7 cellular contexts compared by ENCODE assay signal in the genomic region with DNA sequence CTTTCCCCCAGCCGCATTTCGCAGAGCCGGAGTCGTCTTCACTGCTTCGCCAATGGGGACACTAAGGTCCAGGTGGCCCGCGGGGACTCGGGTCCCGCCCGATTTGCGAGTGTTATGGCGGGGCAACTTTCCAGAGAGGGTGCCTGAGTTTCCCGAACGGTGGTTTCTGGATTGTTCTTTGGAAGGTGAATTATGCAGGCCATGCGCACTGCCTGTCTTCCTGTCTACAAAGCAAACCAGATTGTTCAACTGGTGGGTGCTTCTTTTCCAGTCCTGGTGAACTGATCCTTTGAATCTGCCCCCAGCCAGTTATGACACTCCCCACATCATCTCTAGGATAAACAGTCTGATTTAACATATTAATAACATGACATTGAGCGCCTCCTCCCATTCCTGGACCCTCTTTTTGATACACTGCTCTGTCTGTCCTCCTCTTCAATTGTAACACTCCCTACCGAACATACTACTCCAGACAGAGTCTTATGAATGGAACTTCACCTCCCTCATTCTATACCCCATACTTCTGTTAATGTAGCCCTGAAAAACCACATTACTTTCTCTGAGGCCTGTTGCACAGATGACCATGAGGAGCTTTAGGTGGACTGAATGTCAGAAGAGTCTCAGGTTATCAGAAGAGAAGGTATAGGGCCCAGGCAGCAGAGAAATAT.
DNase-seq lines count a peak whose midpoint lies in the region; ATAC-seq and TF ChIP-seq lines count a peak whose summit lies in the region.

No MANE protein-coding gene starts in this region.

- H3K4me1 Mint-ChIP-seq in dendritic cell treated with granulocyte-macrophage colony-stimulating factor and Interleukin-4, amounts not matched to agents 40 ng/mL and 50 ng/mL, for 4 days (ENCODE audit: low read depth) = peaks cover 23% of the 10 kb centered on the region
- peaks cover 12% of the 10 kb centered on the region for H3K4me1 Mint-ChIP-seq in nephron progenitor cell

- H3K9me3 Mint-ChIP-seq in dendritic cell treated with granulocyte-macrophage colony-stimulating factor and Interleukin-4, amounts not matched to agents 40 ng/mL and 50 ng/mL, for 4 days = no peaks in the 10 kb centered on the region
- peaks cover 4% of the 10 kb centered on the region for H3K9me3 Mint-ChIP-seq in nephron progenitor cell

- DNase-seq in NCI-H774 (lab: John Stamatoyannopoulos, UW) (peak; percentile 58), nephron progenitor cell (no peak), SW480 (ENCODE audit: low spot score) (no peak), NCI-H1417 treated with DMSO at 0.1 percent for 48 hours (lab: John Stamatoyannopoulos, UW) (no peak)

- peaks cover 15% of the 10 kb centered on the region for H3K27me3 Mint-ChIP-seq in dendritic cell treated with granulocyte-macrophage colony-stimulating factor and Interleukin-4, amounts not matched to agents 40 ng/mL and 50 ng/mL, for 4 days
- H3K27me3 Mint-ChIP-seq in nephron progenitor cell (ENCODE audit: low read depth, poor library complexity) = peaks cover 16% of the 10 kb centered on the region

- H3K27ac Mint-ChIP-seq in dendritic cell treated with granulocyte-macrophage colony-stimulating factor and Interleukin-4, amounts not matched to agents 40 ng/mL and 50 ng/mL, for 4 days = peak overlapping the region; percentile 92
- peak overlapping the region; percentile 48 for H3K27ac Mint-ChIP-seq in nephron progenitor cell

- H3K4me3 Mint-ChIP-seq in dendritic cell treated with granulocyte-macrophage colony-stimulating factor and Interleukin-4, amounts not matched to agents 40 ng/mL and 50 ng/mL, for 4 days = peak overlapping the region; percentile 89
- peak overlapping the region; percentile 85 for H3K4me3 Mint-ChIP-seq in nephron progenitor cell

- intact Hi-C loops in dendritic cell treated with granulocyte-macrophage colony-stimulating factor and Interleukin-4, amounts not matched to agents 40 ng/mL and 50 ng/mL, for 4 days (cut with micrococcal nuclease) = loop anchor here (5.0 kb wide), 1 partner anchor 307 kb away; the partner anchor contains the start of gene COPRS

- peaks cover 9% of the 10 kb centered on the region for H3K36me3 Mint-ChIP-seq in dendritic cell treated with granulocyte-macrophage colony-stimulating factor and Interleukin-4, amounts not matched to agents 40 ng/mL and 50 ng/mL, for 4 days (ENCODE audit: low read depth)
- H3K36me3 Mint-ChIP-seq in nephron progenitor cell (ENCODE audit: low read depth) = no peaks in the 10 kb centered on the region

- TF ChIP-seq CTCF in nephron progenitor cell (IDR thresholded peaks at IDR 0.05) = no peak

- ATAC-seq in GM19455 (IDR thresholded peaks at IDR 0.05; ENCODE audit: unreplicated experiment) (peak; percentile 13), HG03135 (IDR thresholded peaks at IDR 0.05; ENCODE audit: unreplicated experiment) (no peak)
